1 cellular context compared by ENCODE assay signal in the genomic region with DNA sequence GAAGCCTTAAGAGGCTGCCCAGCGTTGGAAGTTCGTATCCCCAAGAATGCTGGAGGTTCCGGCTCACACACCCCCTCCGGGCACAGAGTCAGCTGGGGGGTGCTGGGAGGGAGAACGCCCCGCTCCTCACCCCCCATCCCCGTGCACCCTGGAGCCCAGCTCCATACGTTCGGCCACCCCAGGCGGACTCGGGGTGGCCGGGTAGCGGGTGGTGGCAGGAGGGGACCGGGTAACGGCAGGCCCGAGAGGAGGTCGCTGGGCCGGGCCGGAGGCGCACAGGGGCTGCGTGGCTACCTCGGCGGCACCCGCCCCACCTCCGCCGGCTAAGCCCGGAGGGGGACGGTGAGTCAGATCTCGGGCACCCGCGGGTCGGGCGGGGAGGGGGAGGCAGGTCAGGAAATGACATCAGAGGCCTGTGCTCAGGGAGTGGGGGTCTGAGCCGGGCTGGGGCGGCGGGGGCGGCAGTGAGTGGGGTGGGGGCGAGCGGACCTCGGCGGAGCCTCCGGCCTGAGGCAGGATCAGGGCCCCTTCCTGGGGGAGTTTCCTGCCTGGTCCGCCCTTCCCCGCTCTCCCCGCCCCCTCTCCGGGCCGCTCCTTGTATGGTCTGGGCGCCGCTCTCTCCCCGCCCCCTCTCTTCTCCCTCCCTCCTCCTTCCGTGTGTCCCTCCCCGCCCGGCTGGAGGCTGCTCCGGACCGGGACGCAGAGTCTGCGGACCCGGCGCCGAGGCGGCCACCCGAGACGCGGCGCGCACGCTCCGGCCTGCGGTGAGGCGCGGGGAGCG.
TF ChIP-seq lines count a peak whose summit lies in the region.

A gene with protein sequence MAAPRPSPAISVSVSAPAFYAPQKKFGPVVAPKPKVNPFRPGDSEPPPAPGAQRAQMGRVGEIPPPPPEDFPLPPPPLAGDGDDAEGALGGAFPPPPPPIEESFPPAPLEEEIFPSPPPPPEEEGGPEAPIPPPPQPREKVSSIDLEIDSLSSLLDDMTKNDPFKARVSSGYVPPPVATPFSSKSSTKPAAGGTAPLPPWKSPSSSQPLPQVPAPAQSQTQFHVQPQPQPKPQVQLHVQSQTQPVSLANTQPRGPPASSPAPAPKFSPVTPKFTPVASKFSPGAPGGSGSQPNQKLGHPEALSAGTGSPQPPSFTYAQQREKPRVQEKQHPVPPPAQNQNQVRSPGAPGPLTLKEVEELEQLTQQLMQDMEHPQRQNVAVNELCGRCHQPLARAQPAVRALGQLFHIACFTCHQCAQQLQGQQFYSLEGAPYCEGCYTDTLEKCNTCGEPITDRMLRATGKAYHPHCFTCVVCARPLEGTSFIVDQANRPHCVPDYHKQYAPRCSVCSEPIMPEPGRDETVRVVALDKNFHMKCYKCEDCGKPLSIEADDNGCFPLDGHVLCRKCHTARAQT (plus strand): TSS at position 700 of the 781 bp plus-strand sequence. CDS start 227 bp downstream, outside the sequence.

TF ChIP-seq in IMR-90, 13 proteins besides CTCF, POLR2A, EP300 and RAD21 (continued from another document):
- TF ChIP-seq, protein P1, sequence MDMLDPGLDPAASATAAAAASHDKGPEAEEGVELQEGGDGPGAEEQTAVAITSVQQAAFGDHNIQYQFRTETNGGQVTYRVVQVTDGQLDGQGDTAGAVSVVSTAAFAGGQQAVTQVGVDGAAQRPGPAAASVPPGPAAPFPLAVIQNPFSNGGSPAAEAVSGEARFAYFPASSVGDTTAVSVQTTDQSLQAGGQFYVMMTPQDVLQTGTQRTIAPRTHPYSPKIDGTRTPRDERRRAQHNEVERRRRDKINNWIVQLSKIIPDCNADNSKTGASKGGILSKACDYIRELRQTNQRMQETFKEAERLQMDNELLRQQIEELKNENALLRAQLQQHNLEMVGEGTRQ (IDR thresholded peaks at IDR 0.05; ENCODE audit: low read depth, low read length): no peak
- TF ChIP-seq BHLHE40 (IDR thresholded peaks at IDR 0.05; ENCODE audit: low read depth, low read length) (peak; percentile 46; the same call in 1 of the 2 replicates), CEBPB (IDR thresholded peaks at IDR 0.05; ENCODE audit: low read depth, low read length) (no peak), CHD1 (IDR thresholded peaks at IDR 0.05; ENCODE audit: low read depth, low read length) (no peak)
